26 cellular contexts compared by ENCODE assay signal in genomic region chr3:4543110-4543509, GRCh38.
"Had no signal": no experiment of that assay in that cellular context is flagged by ENCODE, and none has a peak within 500 bp of the region (broad histone marks: within the 10 kb centered on the region; RNA-seq: fewer than 3 reads in every experiment).

No MANE protein-coding gene starts in this region.

- H3K27me3 Mint-ChIP-seq: naive thymus-derived CD8-positive, alpha-beta T cell; stimulated activated naive CD8-positive, alpha-beta T cell treated with anti-CD3 and anti-CD28 coated beads, Interleukin-15, Interleukin-2, amounts not matched to agents 100 ng/mL and 50 ng/mL, for 24 hours; type B pancreatic cell had no signal

- H3K27me3 ChIP-seq: neural progenitor cell, neutrophil, right atrium auricular region, right lobe of liver, suprapubic skin, tibial nerve, vagina had no signal

- H3K27ac ChIP-seq: left ventricle myocardium inferior, neural progenitor cell, neutrophil, parathyroid adenoma, right atrium auricular region, right lobe of liver, suprapubic skin, thoracic aorta, tibial nerve, vagina had no signal

- H2AFZ ChIP-seq: neural progenitor cell, parathyroid adenoma had no signal

- H3K4me2 ChIP-seq: neural progenitor cell, smooth muscle cell had no signal

- H3K4me1 ChIP-seq: neural progenitor cell, right lobe of liver, suprapubic skin, tibial nerve, vagina had no signal

- H3K36me3 Mint-ChIP-seq: neural progenitor cell had no signal

- H3K27ac Mint-ChIP-seq: nephron; neural progenitor cell; stimulated activated naive CD8-positive, alpha-beta T cell treated with anti-CD3 and anti-CD28 coated beads, Interleukin-15, Interleukin-2, amounts not matched to agents 100 ng/mL and 50 ng/mL, for 24 hours; type B pancreatic cell had no signal

- H3K36me3 ChIP-seq: left ventricle myocardium inferior, neural progenitor cell, neutrophil, right atrium auricular region, right lobe of liver, suprapubic skin, thoracic aorta, tibial nerve, vagina had no signal

- ATAC-seq: mucosa of descending colon; naive thymus-derived CD8-positive, alpha-beta T cell; right lobe of liver had no signal

- H3K9ac ChIP-seq: neural progenitor cell, parathyroid adenoma had no signal

- FAIRE-seq: islet of Langerhans, kidney had no signal

- H3K9me3 ChIP-seq: neutrophil, right atrium auricular region, right lobe of liver, suprapubic skin, thoracic aorta, vagina had no signal

- H3K4me3 Mint-ChIP-seq: immature natural killer cell; naive thymus-derived CD8-positive, alpha-beta T cell; nephron; neural progenitor cell; stimulated activated naive CD8-positive, alpha-beta T cell treated with anti-CD3 and anti-CD28 coated beads, Interleukin-15, Interleukin-2, amounts not matched to agents 100 ng/mL and 50 ng/mL, for 24 hours; type B pancreatic cell had no signal

- H3K4me1 Mint-ChIP-seq: neural progenitor cell had no signal

- DNase-seq: hypothalamus; immature natural killer cell; kidney; left ventricle myocardium inferior; midbrain; mucosa of descending colon; naive thymus-derived CD8-positive, alpha-beta T cell; occipital lobe; right lobe of liver; stimulated activated CD4-positive, alpha-beta T cell treated with anti-CD3 and anti-CD28 coated beads, Interleukin-2, amount 100 ng/mL, for 24 hours; stimulated activated CD4-positive, alpha-beta T cell treated with anti-CD3 and anti-CD28 coated beads, Interleukin-4, amount 100 ng/mL, for 1 hour; stimulated activated naive CD4-positive, alpha-beta T cell had no signal

- H3K9me3 Mint-ChIP-seq: type B pancreatic cell had no signal

- H3K4me3 ChIP-seq: left ventricle myocardium inferior, lung, mucosa of descending colon, neural progenitor cell, right atrium auricular region, right lobe of liver, smooth muscle cell, suprapubic skin, thoracic aorta, tibial nerve, vagina had no signal
